ENCODE assay signal across 23 cellular contexts in genomic region chr18:74414951-74415515, GRCh38. TPM values are rescaled to one million over a fixed set of nuclear protein-coding genes. Genes with fewer than 3 reads are reported as not detected.
A peak's percentile ranks its signal among the peaks of the same experiment; 100 is the strongest.
DNase-seq lines count a peak whose midpoint lies in the region; ATAC-seq and TF ChIP-seq lines count a peak whose summit lies in the region.
"Had no signal": no experiment of that assay in that cellular context is flagged by ENCODE, and none has a peak within 500 bp of the region (broad histone marks: within the 10 kb centered on the region; RNA-seq: fewer than 3 reads in every experiment).

No MANE protein-coding gene starts in this region.

- no peak overlapping the region for H4K91ac ChIP-seq in IMR-90 (ENCODE audit: insufficient read depth, low read depth, low read length)

- no peaks in the 10 kb centered on the region for H3K36me3 Mint-ChIP-seq in activated T-cell treated with anti-CD3 and anti-CD28 coated beads, Interleukin-2, amount 50 U/mL, for 72 hours (ENCODE audit: insufficient read depth in 2 of 2)
- H3K36me3 Mint-ChIP-seq in activated naive CD4-positive, alpha-beta T cell treated with anti-CD3 and anti-CD28 coated beads, Interleukin-2, amount 50 U/mL, for 72 hours: no peaks in the 10 kb centered on the region
- H3K36me3 Mint-ChIP-seq: CD8-positive, alpha-beta memory T cell had no signal

- H3K9me3 ChIP-seq in BLaER1 (no peaks in the 10 kb centered on the region), IMR-90 (ENCODE audit: control insufficient read depth, insufficient read depth, low read length) (no peaks in the 10 kb centered on the region), cardiac muscle cell (ENCODE audit: low read depth) (no peaks in the 10 kb centered on the region)
- H3K9me3 ChIP-seq: MG63 had no signal

- no peak for TF ChIP-seq CTCF in IMR-90 (conservative IDR thresholded peaks at IDR 0.05; ENCODE audit: low read depth, low read length)
- TF ChIP-seq CTCF in cardiac muscle cell (IDR thresholded peaks at IDR 0.05; ENCODE audit: low read depth, low read length): no peak

- H2AK5ac ChIP-seq in IMR-90 (ENCODE audit: low read depth, low read length): no peak overlapping the region

- H2AK9ac ChIP-seq in IMR-90 (replicated peaks; ENCODE audit: low read depth, low read length, poor library complexity): no peak overlapping the region

- H4K5ac ChIP-seq in IMR-90 (ENCODE audit: low read depth, low read length): no peak overlapping the region

- DNase-seq in IMR-90 (no peak), cardiac muscle cell (ENCODE audit: low read depth in 1 of 2, low spot score in 1 of 2) (peak; percentile 5 to 34), left lobe of liver (ENCODE audit: low spot score) (peak; percentile 22), NCI-H774 (lab: John Stamatoyannopoulos, UW) (no peak)
- no peak for DNase-seq in activated T-cell treated with anti-CD3 and anti-CD28 coated beads, Interleukin-2, amount 50 U/mL, for 72 hours
- no peak for DNase-seq in activated naive CD4-positive, alpha-beta T cell treated with anti-CD3 and anti-CD28 coated beads, Interleukin-2, amount 50 U/mL, for 72 hours (ENCODE audit: low spot score in 2 of 2)
- DNase-seq: C1 segment of cervical spinal cord; Calu3; CD8-positive, alpha-beta memory T cell; GF-D8; Kasumi-1; MG63; NCI-H1417; NCI-H1694 treated with DMSO at 0.1 percent for 48 hours; NCI-H2107; NCI-H2227 treated with DMSO at 0.1 percent for 48 hours; NCI-H510A; NCI-H748 treated with DMSO at 0.1 percent for 48 hours; SHP77 had no signal

- 61% methylated on average over 5 of the region's 12 CpGs; no CpG with 5 or more reads in 1 of the 2 experiments for WGBS in IMR-90 (ENCODE audit: extremely low coverage in 2 of 2, insufficient read length in 1 of 2), 2 experiments

- H3K4me2 ChIP-seq in BLaER1 (peak overlapping the region; percentile 94), IMR-90 (ENCODE audit: low read depth, low read length) (no peak overlapping the region)

- no peak overlapping the region for H3K4me3 Mint-ChIP-seq in activated T-cell treated with anti-CD3 and anti-CD28 coated beads, Interleukin-2, amount 50 U/mL, for 72 hours
- H3K4me3 Mint-ChIP-seq: CD8-positive, alpha-beta memory T cell had no signal

- POLR2A ChIA-PET in IMR-90 (lab: Charles Lee; ENCODE audit: unreplicated experiment): no interaction called here

- in situ Hi-C loops in IMR-90 (cut with MboI; ENCODE audit: low sequenced_read_pairs): no loop called here

- CTCF ChIA-PET in IMR-90 (lab: Yijun Ruan, JAX): no interaction called here

- H3K4me1 ChIP-seq in BLaER1: peaks cover 100% of the 10 kb centered on the region
- no peaks in the 10 kb centered on the region for H3K4me1 ChIP-seq in IMR-90 (ENCODE audit: control insufficient read depth, insufficient read depth, low read length)
- no peaks in the 10 kb centered on the region for H3K4me1 ChIP-seq in cardiac muscle cell (ENCODE audit: low read depth)

- dilution Hi-C loops in IMR-90 (cut with HindIII; ENCODE audit: low sequenced_read_pairs, unreplicated experiment): no loop called here

- peak overlapping the region; percentile 25; the same call in 1 of the 2 replicates for H3K4me3 ChIP-seq in BLaER1
- no peak overlapping the region for H3K4me3 ChIP-seq in IMR-90 (ENCODE audit: insufficient read depth, low read depth, low read length)
- no peak overlapping the region for H3K4me3 ChIP-seq in cardiac muscle cell
- H3K4me3 ChIP-seq: MG63 had no signal

- ATAC-seq in IMR-90 (ENCODE audit: low read depth) (no peak), left lobe of liver (no peak), GM18907 (IDR thresholded peaks at IDR 0.05; ENCODE audit: unreplicated experiment) (no peak)
- no peak for ATAC-seq in activated T-cell treated with anti-CD3 and anti-CD28 coated beads, Interleukin-2, amount 50 U/mL, for 72 hours (replicated peaks in 1 of 2)
- no peak for ATAC-seq in activated naive CD4-positive, alpha-beta T cell treated with anti-CD3 and anti-CD28 coated beads, Interleukin-2, amount 50 U/mL, for 72 hours

- H2BK15ac ChIP-seq in IMR-90 (ENCODE audit: low read depth, low read length): no peak overlapping the region

- no peak overlapping the region for H4K8ac ChIP-seq in IMR-90 (ENCODE audit: low read depth in 2 of 2, low read length in 2 of 2)

- peak overlapping the region; percentile 24 for H2AFZ ChIP-seq in IMR-90 (replicated peaks; ENCODE audit: low read length, poor library complexity)

- H3K9me3 Mint-ChIP-seq in activated T-cell treated with anti-CD3 and anti-CD28 coated beads, Interleukin-2, amount 50 U/mL, for 72 hours: no peaks in the 10 kb centered on the region
- H3K9me3 Mint-ChIP-seq in activated naive CD4-positive, alpha-beta T cell treated with anti-CD3 and anti-CD28 coated beads, Interleukin-2, amount 50 U/mL, for 72 hours: no peaks in the 10 kb centered on the region
- H3K9me3 Mint-ChIP-seq: CD8-positive, alpha-beta memory T cell had no signal

- intact Hi-C loops in IMR-90 (cut with micrococcal nuclease): no loop called here

- H3K36me3 ChIP-seq in BLaER1 (peaks cover 57% of the 10 kb centered on the region), IMR-90 (ENCODE audit: control insufficient read depth, insufficient read depth, low read length) (no peaks in the 10 kb centered on the region), cardiac muscle cell (no peaks in the 10 kb centered on the region)
- H3K36me3 ChIP-seq: MG63 had no signal

- H3K27me3 ChIP-seq in BLaER1 (no peaks in the 10 kb centered on the region), IMR-90 (ENCODE audit: control insufficient read depth, insufficient read depth, low read length) (peaks cover 51% of the 10 kb centered on the region), cardiac muscle cell (no peaks in the 10 kb centered on the region)
- H3K27me3 ChIP-seq: MG63 had no signal

- H2BK5ac ChIP-seq in IMR-90 (ENCODE audit: low read depth, low read length, poor library complexity, severe bottlenecking): no peak overlapping the region

- H3K18ac ChIP-seq in IMR-90 (ENCODE audit: low read depth, low read length): no peak overlapping the region

- H2BK120ac ChIP-seq in IMR-90 (ENCODE audit: low read depth, low read length): no peak overlapping the region

- no TSS peak for BruUV-seq in IMR-90 (replicated peaks; lab: Mats Ljungman, UMichigan)

- H4K20me1 ChIP-seq in BLaER1 (no peaks in the 10 kb centered on the region), IMR-90 (ENCODE audit: insufficient read depth, low read length) (no peaks in the 10 kb centered on the region; the same call in 1 of the 2 replicates)

- no peaks in the 10 kb centered on the region for H3K9me1 ChIP-seq in IMR-90 (ENCODE audit: insufficient read depth, low read length)

- no peak for TF ChIP-seq POLR2A in IMR-90 (IDR thresholded peaks at IDR 0.05; ENCODE audit: low read depth, low read length)

- H3K56ac ChIP-seq in IMR-90 (ENCODE audit: extremely low read depth, insufficient read depth, low read length): no peak overlapping the region

- H3K27ac ChIP-seq in BLaER1 (peak overlapping the region; percentile 99), IMR-90 (ENCODE audit: insufficient read depth, low read length) (no peak overlapping the region), cardiac muscle cell (no peak overlapping the region)

- H3K23ac ChIP-seq in IMR-90 (ENCODE audit: low read depth, low read length): no peak overlapping the region

- TF ChIP-seq RAD21 in IMR-90 (IDR thresholded peaks at IDR 0.05; ENCODE audit: low read length): no peak

- H3K27me3 Mint-ChIP-seq in activated T-cell treated with anti-CD3 and anti-CD28 coated beads, Interleukin-2, amount 50 U/mL, for 72 hours (ENCODE audit: low read depth): no peaks in the 10 kb centered on the region

- H3K4me1 Mint-ChIP-seq in activated T-cell treated with anti-CD3 and anti-CD28 coated beads, Interleukin-2, amount 50 U/mL, for 72 hours (ENCODE audit: low read depth): no peaks in the 10 kb centered on the region
- H3K4me1 Mint-ChIP-seq: CD8-positive, alpha-beta memory T cell had no signal

- H3K27ac Mint-ChIP-seq in activated T-cell treated with anti-CD3 and anti-CD28 coated beads, Interleukin-2, amount 50 U/mL, for 72 hours: no peak overlapping the region
- H3K27ac Mint-ChIP-seq in activated naive CD4-positive, alpha-beta T cell treated with anti-CD3 and anti-CD28 coated beads, Interleukin-2, amount 50 U/mL, for 72 hours: no peak overlapping the region

- H3K4ac ChIP-seq in IMR-90 (ENCODE audit: low read depth, low read length): no peak overlapping the region

- no peak overlapping the region for H2BK20ac ChIP-seq in IMR-90 (ENCODE audit: low read depth, low read length)

- no peak overlapping the region for H3K14ac ChIP-seq in IMR-90 (replicated peaks; ENCODE audit: low read depth, low read length)

- peak overlapping the region; percentile 93 for H3K9ac ChIP-seq in BLaER1
- H3K9ac ChIP-seq in IMR-90 (ENCODE audit: low read depth, low read length): no peak overlapping the region

- no peaks in the 10 kb centered on the region for H3K79me1 ChIP-seq in IMR-90 (ENCODE audit: low read depth in 1 of 2, low read length in 2 of 2)

TF ChIP-seq in IMR-90, 13 proteins besides CTCF, POLR2A, EP300 and RAD21:
- TF ChIP-seq BHLHE40 (IDR thresholded peaks at IDR 0.05; ENCODE audit: low read depth, low read length): no peak
- TF ChIP-seq CHD1 (IDR thresholded peaks at IDR 0.05; ENCODE audit: low read depth, low read length): no peak
- no peak for TF ChIP-seq SMC3 (IDR thresholded peaks at IDR 0.05; ENCODE audit: low read depth, low read length)
- TF ChIP-seq MAZ (IDR thresholded peaks at IDR 0.05; ENCODE audit: borderline replicate concordance, low read depth, low read length): no peak
- no peak for TF ChIP-seq RFX5 (IDR thresholded peaks at IDR 0.05; ENCODE audit: low read depth, low read length)
- TF ChIP-seq MXI1 (IDR thresholded peaks at IDR 0.05; ENCODE audit: borderline replicate concordance, low read depth, low read length): no peak

RNA-seq across cellular contexts. Expression of gene DIPK1C, which starts 42.1 kb away (rescaled TPM):
- total RNA-seq in IMR-90 (2012; rRNA removed) (not detected in 2 replicates), cardiac muscle cell (not detected in 2 replicates), left lobe of liver (not detected)
- polyA plus RNA-seq in IMR-90 (2012; rRNA removed) (not detected in 2 replicates), cardiac muscle cell (not detected in 2 replicates)
- not detected in 2 replicates for polyA plus RNA-seq in IMR-90 (2012; cell fraction: cytosol; rRNA removed)
- polyA plus RNA-seq in IMR-90 (2012; cell fraction: nucleus; rRNA removed; ENCODE audit: low replicate concordance): not detected in 2 replicates
- total RNA-seq in activated T-cell treated with anti-CD3 and anti-CD28 coated beads, Interleukin-2, amount 50 U/mL, for 72 hours: not detected
- total RNA-seq in activated naive CD4-positive, alpha-beta T cell treated with anti-CD3 and anti-CD28 coated beads, Interleukin-2, amount 50 U/mL, for 72 hours: not detected
- total RNA-seq: A673; Calu3; CD8-positive, alpha-beta memory T cell; OCI-LY7 had no signal
- polyA plus RNA-seq: CD8-positive, alpha-beta memory T cell had no signal

Comparison
In these comparisons a context has a peak if more than half of its experiments do, and no peak if none do; other contexts are left out.
1. DNase-seq: peak in cardiac muscle cell (2 of 2) and left lobe of liver (single experiment); none in IMR-90 (single experiment), activated T-cell treated with anti-CD3 and anti-CD28 coated beads, Interleukin-2, amount 50 U/mL, for 72 hours (0 of 2), NCI-H774 (single experiment) and activated naive CD4-positive, alpha-beta T cell treated with anti-CD3 and anti-CD28 coated beads, Interleukin-2, amount 50 U/mL, for 72 hours (0 of 2).